ENCODE assay signal across 31 cellular contexts in the genomic region with DNA sequence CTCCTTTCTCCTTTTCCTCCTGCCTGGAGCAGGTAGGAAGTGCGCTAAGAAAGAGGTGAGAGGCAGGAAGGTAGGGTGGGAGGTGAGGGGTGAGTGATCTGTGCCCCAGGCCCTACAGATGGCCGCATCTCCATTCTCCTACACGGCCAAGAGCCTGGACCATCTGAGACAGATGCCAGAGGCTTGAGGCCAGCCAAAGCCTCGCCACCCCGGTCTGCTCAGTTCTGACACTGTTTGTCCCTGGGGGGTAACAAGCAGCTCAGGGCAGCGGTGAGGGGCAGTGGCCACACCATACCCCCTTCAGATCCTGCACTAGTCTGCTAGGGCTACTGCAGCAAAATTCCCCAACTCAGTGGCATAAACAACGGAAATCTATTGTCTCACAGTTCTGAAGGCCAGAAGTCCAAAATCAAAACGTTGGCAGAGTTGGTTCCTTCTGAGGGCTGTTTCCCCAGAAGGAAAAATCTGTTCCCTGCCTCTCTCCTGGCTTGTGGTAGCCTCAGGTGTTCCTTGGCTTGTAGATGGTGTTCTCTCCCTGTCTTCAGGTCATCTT. TPM values are rescaled to one million over a fixed set of nuclear protein-coding genes. Genes with fewer than 3 reads are reported as not detected.
DNase-seq lines count a peak whose midpoint lies in the region; ATAC-seq and TF ChIP-seq lines count a peak whose summit lies in the region.
"Had no signal": no experiment of that assay in that cellular context is flagged by ENCODE, and none has a peak within 500 bp of the region (broad histone marks: within the 10 kb centered on the region; RNA-seq: fewer than 3 reads in every experiment).

No MANE protein-coding gene starts in this region.

- intact Hi-C loops in body of pancreas (cut with DNase I) = no loop called here
- intact Hi-C loops in stomach (cut with DNase I; ENCODE audit: low total_unique reads) = no loop called here
- intact Hi-C loops in activated T-helper 1 cell treated with anti-CD3 and anti-CD28 coated beads, Interleukin-12 subunit alpha, Interleukin-12 subunit beta, Interleukin-2, Interleukin-4 antibody, amounts not matched to agents 30 ng/mL and 10 ng/mL and 1 ng/mL, durations not matched to agents 14 hours and 24 hours and 36 hours (cut with micrococcal nuclease) = no loop called here

- no peaks in the 10 kb centered on the region for H3K4me1 Mint-ChIP-seq in activated T-helper 1 cell treated with anti-CD3 and anti-CD28 coated beads, Interleukin-12 subunit alpha, Interleukin-12 subunit beta, Interleukin-2, Interleukin-4 antibody, amounts not matched to agents 30 ng/mL and 10 ng/mL and 1 ng/mL, durations not matched to agents 14 hours and 24 hours and 36 hours (ENCODE audit: low read depth)
- H3K4me1 Mint-ChIP-seq in chondrocyte (ENCODE audit: low read depth) = peaks cover 18% of the 10 kb centered on the region

- WGBS in body of pancreas, 2 donors = 54 to 70% methylated on average over 7 to 8 of the region's 8 CpGs
- WGBS in stomach, 5 donors = 52 to 81% (median 77%) methylated on average over 7 to 8 of the region's 8 CpGs

- no peaks in the 10 kb centered on the region for H3K36me3 Mint-ChIP-seq in activated T-helper 1 cell treated with anti-CD3 and anti-CD28 coated beads, Interleukin-12 subunit alpha, Interleukin-12 subunit beta, Interleukin-2, Interleukin-4 antibody, amounts not matched to agents 30 ng/mL and 10 ng/mL and 1 ng/mL, durations not matched to agents 14 hours and 24 hours and 36 hours (ENCODE audit: low read depth)
- H3K36me3 Mint-ChIP-seq in chondrocyte (ENCODE audit: low read depth) = peaks cover 1% of the 10 kb centered on the region
- H3K36me3 Mint-ChIP-seq: CD8-positive, alpha-beta memory T cell; IgD-negative memory B cell; mesothelial cell of epicardium; naive thymus-derived CD8-positive, alpha-beta T cell; stimulated activated naive B cell treated with anti-CD40 and anti-IgM and Interleukin-4, amounts not matched to agents 10 μg/mL and 1 μg/mL and 100 μg/mL, for 72 hours had no signal

- H3K27ac ChIP-seq in BLaER1 = no peak overlapping the region
- H3K27ac ChIP-seq in body of pancreas = peak overlapping the region in 3 of 4 donors; percentile 80 to 86 (median 82)
- H3K27ac ChIP-seq in layer of hippocampus (ENCODE audit: low read depth, low read length) = peak overlapping the region; percentile 93
- peak overlapping the region in 4 of 5 donors; percentile 26 to 89 (median 68) for H3K27ac ChIP-seq in stomach
- H3K27ac ChIP-seq: brain microvascular endothelial cell, WERI-Rb-1 had no signal

- H3K27me3 Mint-ChIP-seq in activated T-helper 1 cell treated with anti-CD3 and anti-CD28 coated beads, Interleukin-12 subunit alpha, Interleukin-12 subunit beta, Interleukin-2, Interleukin-4 antibody, amounts not matched to agents 30 ng/mL and 10 ng/mL and 1 ng/mL, durations not matched to agents 14 hours and 24 hours and 36 hours (ENCODE audit: insufficient read depth) = peaks cover 5% of the 10 kb centered on the region
- H3K27me3 Mint-ChIP-seq in chondrocyte (ENCODE audit: low read depth) = peaks cover 10% of the 10 kb centered on the region
- H3K27me3 Mint-ChIP-seq: activated naive CD8-positive, alpha-beta T cell treated with anti-CD3 and anti-CD28 coated beads, Interleukin-2, amount 50 U/mL, for 24 hours had no signal

- H3K27ac Mint-ChIP-seq in activated T-helper 1 cell treated with anti-CD3 and anti-CD28 coated beads, Interleukin-12 subunit alpha, Interleukin-12 subunit beta, Interleukin-2, Interleukin-4 antibody, amounts not matched to agents 30 ng/mL and 10 ng/mL and 1 ng/mL, durations not matched to agents 14 hours and 24 hours and 36 hours = no peak overlapping the region
- no peak overlapping the region for H3K27ac Mint-ChIP-seq in chondrocyte (ENCODE audit: unreplicated experiment)
- H3K27ac Mint-ChIP-seq: activated naive CD8-positive, alpha-beta T cell treated with anti-CD3 and anti-CD28 coated beads, Interleukin-2, amount 50 U/mL, for 24 hours; IgD-negative memory B cell; mesothelial cell of epicardium; naive thymus-derived CD8-positive, alpha-beta T cell; stimulated activated naive B cell treated with anti-CD40 and anti-IgM and Interleukin-4, amounts not matched to agents 10 μg/mL and 1 μg/mL and 100 μg/mL, for 72 hours had no signal

- H3K27me3 ChIP-seq in BLaER1 (no peaks in the 10 kb centered on the region), body of pancreas (no peaks in the 10 kb centered on the region), layer of hippocampus (ENCODE audit: control insufficient read depth, insufficient read depth, low read length) (no peaks in the 10 kb centered on the region), stomach (no peaks in the 10 kb centered on the region)
- H3K27me3 ChIP-seq: colonic mucosa, tibial nerve had no signal

- H3K4me3 Mint-ChIP-seq in activated T-helper 1 cell treated with anti-CD3 and anti-CD28 coated beads, Interleukin-12 subunit alpha, Interleukin-12 subunit beta, Interleukin-2, Interleukin-4 antibody, amounts not matched to agents 30 ng/mL and 10 ng/mL and 1 ng/mL, durations not matched to agents 14 hours and 24 hours and 36 hours = no peak overlapping the region
- no peak overlapping the region for H3K4me3 Mint-ChIP-seq in chondrocyte (ENCODE audit: unreplicated experiment)
- H3K4me3 Mint-ChIP-seq: activated naive CD8-positive, alpha-beta T cell treated with anti-CD3 and anti-CD28 coated beads, Interleukin-2, amount 50 U/mL, for 24 hours; CD8-positive, alpha-beta memory T cell; IgD-negative memory B cell; mesothelial cell of epicardium; naive thymus-derived CD8-positive, alpha-beta T cell; stimulated activated naive B cell treated with anti-CD40 and anti-IgM and Interleukin-4, amounts not matched to agents 10 μg/mL and 1 μg/mL and 100 μg/mL, for 72 hours had no signal

- H3K9ac ChIP-seq in BLaER1 = no peak overlapping the region

- H4K20me1 ChIP-seq in BLaER1 = no peaks in the 10 kb centered on the region

- H3K4me3 ChIP-seq in BLaER1 = no peak overlapping the region
- no peak overlapping the region for H3K4me3 ChIP-seq in body of pancreas
- H3K4me3 ChIP-seq in stomach = no peak overlapping the region
- H3K4me3 ChIP-seq: colonic mucosa, tibial nerve had no signal

- no peak for DNase-seq in body of pancreas
- no peak for DNase-seq in stomach
- no peak for DNase-seq in NCI-H526 (lab: John Stamatoyannopoulos, UW)
- DNase-seq in activated T-helper 1 cell treated with anti-CD3 and anti-CD28 coated beads, Interleukin-12 subunit alpha, Interleukin-12 subunit beta, Interleukin-2, Interleukin-4 antibody, amounts not matched to agents 30 ng/mL and 10 ng/mL and 1 ng/mL, durations not matched to agents 14 hours and 24 hours and 36 hours (ENCODE audit: low spot score) = no peak
- DNase-seq in chondrocyte (ENCODE audit: low spot score) = no peak
- DNase-seq: activated CD4-positive, alpha-beta T cell treated with anti-CD3 and anti-CD28 coated beads for 48 hours; activated CD8-positive, alpha-beta memory T cell treated with anti-CD3 and anti-CD28 coated beads for 24 hours; activated gamma-delta T cell; activated naive CD8-positive, alpha-beta T cell treated with anti-CD3 and anti-CD28 coated beads, Interleukin-2, amount 50 U/mL, for 24 hours; brain microvascular endothelial cell; CD8-positive, alpha-beta memory T cell; colonic mucosa; DMS 273 treated with DMSO at 0.1 percent for 48 hours; H7; naive thymus-derived CD8-positive, alpha-beta T cell; NCI-H1092; NCI-H187; NCI-H2171 treated with DMSO at 0.1 percent for 48 hours; NCI-H524 treated with DMSO at 0.1 percent for 48 hours; SHP77 treated with DMSO at 0.1 percent for 48 hours; stimulated activated naive B cell treated with anti-CD40 and anti-IgM and Interleukin-4, amounts not matched to agents 10 μg/mL and 1 μg/mL and 100 μg/mL, for 72 hours; T-helper 9 cell; WERI-Rb-1 had no signal

- TF ChIP-seq CTCF in body of pancreas (IDR thresholded peaks at IDR 0.05) = no peak
- no peak for TF ChIP-seq CTCF in stomach (IDR thresholded peaks at IDR 0.05)
- no peak for TF ChIP-seq CTCF in chondrocyte (IDR thresholded peaks at IDR 0.05)

- no peak for TF ChIP-seq EP300 in stomach (IDR thresholded peaks at IDR 0.05)

- H3K9me3 ChIP-seq in BLaER1 = no peaks in the 10 kb centered on the region
- no peaks in the 10 kb centered on the region for H3K9me3 ChIP-seq in body of pancreas
- H3K9me3 ChIP-seq in stomach = no peaks in the 10 kb centered on the region
- H3K9me3 ChIP-seq: colonic mucosa, tibial nerve had no signal

- H3K9me3 Mint-ChIP-seq in activated T-helper 1 cell treated with anti-CD3 and anti-CD28 coated beads, Interleukin-12 subunit alpha, Interleukin-12 subunit beta, Interleukin-2, Interleukin-4 antibody, amounts not matched to agents 30 ng/mL and 10 ng/mL and 1 ng/mL, durations not matched to agents 14 hours and 24 hours and 36 hours = no peaks in the 10 kb centered on the region
- H3K9me3 Mint-ChIP-seq in chondrocyte (ENCODE audit: low read depth) = no peaks in the 10 kb centered on the region
- H3K9me3 Mint-ChIP-seq: activated naive CD8-positive, alpha-beta T cell treated with anti-CD3 and anti-CD28 coated beads, Interleukin-2, amount 50 U/mL, for 24 hours; CD8-positive, alpha-beta memory T cell; IgD-negative memory B cell; mesothelial cell of epicardium; naive thymus-derived CD8-positive, alpha-beta T cell; stimulated activated naive B cell treated with anti-CD40 and anti-IgM and Interleukin-4, amounts not matched to agents 10 μg/mL and 1 μg/mL and 100 μg/mL, for 72 hours had no signal

- ATAC-seq in body of pancreas (no peak), GM18498 (IDR thresholded peaks at IDR 0.05; ENCODE audit: unreplicated experiment) (no peak)
- ATAC-seq: activated naive CD8-positive, alpha-beta T cell treated with anti-CD3 and anti-CD28 coated beads, Interleukin-2, amount 50 U/mL, for 24 hours; esophagus mucosa; naive thymus-derived CD8-positive, alpha-beta T cell; sciatic nerve; stimulated activated naive B cell treated with anti-CD40 and anti-IgM and Interleukin-4, amounts not matched to agents 10 μg/mL and 1 μg/mL and 100 μg/mL, for 72 hours had no signal

- H3K4me2 ChIP-seq in BLaER1 = peak overlapping the region; percentile 89

- H3K4me1 ChIP-seq in BLaER1 = peaks cover 100% of the 10 kb centered on the region
- peaks cover 80% of the 10 kb centered on the region for H3K4me1 ChIP-seq in body of pancreas
- H3K4me1 ChIP-seq in stomach = peaks cover 0 to 91% (median 51%) of the 10 kb centered on the region in 4 donors

- H3K36me3 ChIP-seq in BLaER1 (no peaks in the 10 kb centered on the region), body of pancreas (replicated peaks in 1 of 2; ENCODE audit: insufficient read depth in 1 of 2, low read depth in 2 of 2) (no peaks in the 10 kb centered on the region), stomach (no peaks in the 10 kb centered on the region)
- H3K36me3 ChIP-seq: brain microvascular endothelial cell, colonic mucosa, tibial nerve, WERI-Rb-1 had no signal

- TF ChIP-seq POLR2A in body of pancreas (IDR thresholded peaks at IDR 0.05) (no peak), stomach (IDR thresholded peaks at IDR 0.05) (no peak)

RNA-seq across cellular contexts. Expression of a gene that starts 28.4 kb away (rescaled TPM):
- total RNA-seq in body of pancreas (10 to 100 TPM; 10.6 to 18.8 TPM), stomach (10 to 100 TPM in 4 of 5 donors, 1 to 10 TPM in 1; 6.1 to 79.9 (median 28.3) TPM), chondrocyte (8.0 to 28.6 TPM (median 10.5 TPM) in 3 replicates)
- 10 to 100 TPM in 1 of 3 donors, 1 to 10 TPM in 2; 1.8 to 13.1 (median 2.7) TPM for polyA plus RNA-seq in stomach
- total RNA-seq in activated T-helper 1 cell treated with anti-CD3 and anti-CD28 coated beads, Interleukin-12 subunit alpha, Interleukin-12 subunit beta, Interleukin-2, Interleukin-4 antibody, amounts not matched to agents 30 ng/mL and 10 ng/mL and 1 ng/mL, durations not matched to agents 14 hours and 24 hours and 36 hours = not detected in 2 replicates
- total RNA-seq: naive thymus-derived CD8-positive, alpha-beta T cell had no signal
- polyA plus RNA-seq: IgD-negative memory B cell had no signal
